2 cellular contexts compared by ENCODE assay signal in the genomic region with DNA sequence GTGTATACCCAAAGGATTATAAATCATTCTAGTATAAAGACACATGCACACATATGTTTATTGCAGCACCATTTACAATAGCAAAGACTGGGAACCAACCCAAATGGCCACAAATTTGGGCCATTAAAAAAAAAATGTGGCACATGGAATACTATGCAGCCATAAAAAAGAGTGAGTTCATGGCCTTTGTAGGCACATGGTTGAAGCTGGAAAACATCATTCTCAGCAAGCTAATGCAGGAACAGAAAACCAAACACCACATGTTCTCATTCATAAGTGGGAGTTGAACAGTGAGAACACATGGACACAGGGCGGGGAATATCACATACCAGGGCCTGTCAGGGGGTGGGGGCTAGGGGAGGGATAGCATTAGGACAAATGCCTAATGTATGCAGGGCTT.
DNase-seq lines count a peak whose midpoint lies in the region; ATAC-seq, FAIRE-seq and TF ChIP-seq lines count a peak whose summit lies in the region.
"Not testable (repeated sequence)": the region's sequence is repeated elsewhere in the genome, so short reads cannot be mapped to it uniquely, and the experiment has no call there.

No MANE protein-coding gene starts in this region.

- not testable (repeated sequence) for DNase-seq in HepG2 (ENCODE audit: low spot score)

- intact Hi-C loops in HepG2 (cut with micrococcal nuclease; ENCODE audit: unreplicated experiment), result not testable (repeated sequence)

- not testable (repeated sequence) for H3K27ac ChIP-seq in HEK293 (ENCODE audit: extremely low read depth, low read depth, low read length); HepG2 (ENCODE audit: extremely low read length, insufficient read depth, low read length)

- not testable (repeated sequence) for H3K9ac ChIP-seq in HepG2 (ENCODE audit: insufficient read depth, low read depth, low read length)

- not testable (repeated sequence) for H3K27me3 ChIP-seq in HepG2 (ENCODE audit: control insufficient read depth in 1 of 2, insufficient read depth in 2 of 2, low read length in 2 of 2)

- not testable (repeated sequence) for H2AFZ ChIP-seq in HepG2 (ENCODE audit: low read length)

- not testable (repeated sequence) for TF ChIP-seq EP300 in HepG2 (IDR thresholded peaks at IDR 0.05; ENCODE audit: low read depth in 2 of 2, low read length in 2 of 2); HepG2 (CRISPR knock-in tag; IDR thresholded peaks at IDR 0.05; ENCODE audit: borderline replicate concordance)

- WGBS in HepG2 (ENCODE audit: low lambda C conversion rate), result 25% methylated on average over 1 of the region's 1 CpG

- not testable (repeated sequence) for FAIRE-seq in HepG2 (lab: Jason Lieb, UNC)

- not testable (repeated sequence) for H4K20me1 ChIP-seq in HepG2 (ENCODE audit: insufficient read depth, low read length)

- CTCF ChIA-PET in HEK293 (lab: Yijun Ruan, JAX); HepG2 (lab: Yijun Ruan, JAX; ENCODE audit: low intra/inter-chr PET ratio, low total read pairs): not testable (repeated sequence)

- not testable (repeated sequence) for ATAC-seq in HepG2

- not testable (repeated sequence) for TF ChIP-seq CTCF in HEK293 (tag by site-specific recombination; IDR thresholded peaks at IDR 0.05); HepG2 (CRISPR knock-in tag; IDR thresholded peaks at IDR 0.05)

- H3K4me1 ChIP-seq in HEK293 (ENCODE audit: control insufficient read depth, insufficient read depth, low read length); HepG2 (ENCODE audit: insufficient read depth, low read length): not testable (repeated sequence)

- TF ChIP-seq POLR2A in HepG2 (IDR thresholded peaks at IDR 0.05; ENCODE audit: insufficient read depth in 1 of 2, low read depth in 2 of 2, low read length in 2 of 2), result not testable (repeated sequence)

- not testable (repeated sequence) for H3K9me3 ChIP-seq in HEK293 (ENCODE audit: control insufficient read depth, insufficient read depth, low read depth, low read length)
- peaks cover 15% of the 10 kb centered on the region for H3K9me3 ChIP-seq in HepG2 (ENCODE audit: low read length)

- in situ Hi-C loops in HepG2 (cut with HindIII; ENCODE audit: extremely low pct_ligation_motif_present, low pct_unique_long_range_greater_than_20kb), result not testable (repeated sequence)

- not testable (repeated sequence) for H3K4me3 ChIP-seq in HEK293 (ENCODE audit: low read depth, low read length); HepG2 (replicated peaks in 1 of 3; ENCODE audit: insufficient read depth in 1 of 3, low read depth in 2 of 3, low read length in 3 of 3)

- H3K36me3 ChIP-seq in HEK293 (ENCODE audit: control insufficient read depth in 2 of 2, insufficient read depth in 1 of 2, low read length in 2 of 2); HepG2 (replicated peaks in 1 of 2; ENCODE audit: control insufficient read depth in 1 of 2, insufficient read depth in 2 of 2, low read length in 2 of 2): not testable (repeated sequence)

- not testable (repeated sequence) for H3K79me2 ChIP-seq in HepG2 (ENCODE audit: insufficient read depth, low read length)

- not testable (repeated sequence) for TF ChIP-seq RAD21 in HepG2 (CRISPR knock-in tag; IDR thresholded peaks at IDR 0.05)

- not testable (repeated sequence) for H3K4me2 ChIP-seq in HepG2 (ENCODE audit: low read depth, low read length)

- POLR2A ChIA-PET in HEK293 (lab: Yijun Ruan, JAX); HepG2 (lab: Yijun Ruan, JAX): not testable (repeated sequence)

- BruUV-seq in HepG2 (replicated peaks; lab: Mats Ljungman, UMichigan), result not testable (repeated sequence)

TF ChIP-seq in HEK293, 187 proteins besides CTCF, POLR2A, EP300 and RAD21:
- TF ChIP-seq ZNF146 (tag by site-specific recombination; IDR thresholded peaks at IDR 0.05), result peak; percentile 69

TF ChIP-seq in HepG2, 621 proteins besides CTCF, POLR2A, EP300 and RAD21:
- TF ChIP-seq, protein P1, sequence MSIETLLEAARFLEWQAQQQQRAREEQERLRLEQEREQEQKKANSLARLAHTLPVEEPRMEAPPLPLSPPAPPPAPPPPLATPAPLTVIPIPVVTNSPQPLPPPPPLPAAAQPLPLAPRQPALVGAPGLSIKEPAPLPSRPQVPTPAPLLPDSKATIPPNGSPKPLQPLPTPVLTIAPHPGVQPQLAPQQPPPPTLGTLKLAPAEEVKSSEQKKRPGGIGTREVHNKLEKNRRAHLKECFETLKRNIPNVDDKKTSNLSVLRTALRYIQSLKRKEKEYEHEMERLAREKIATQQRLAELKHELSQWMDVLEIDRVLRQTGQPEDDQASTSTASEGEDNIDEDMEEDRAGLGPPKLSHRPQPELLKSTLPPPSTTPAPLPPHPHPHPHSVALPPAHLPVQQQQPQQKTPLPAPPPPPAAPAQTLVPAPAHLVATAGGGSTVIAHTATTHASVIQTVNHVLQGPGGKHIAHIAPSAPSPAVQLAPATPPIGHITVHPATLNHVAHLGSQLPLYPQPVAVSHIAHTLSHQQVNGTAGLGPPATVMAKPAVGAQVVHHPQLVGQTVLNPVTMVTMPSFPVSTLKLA (IDR thresholded peaks at IDR 0.05), result peak; percentile 56; the same call in 1 of the 2 replicates
